Comparison of ENCODE assay signal across 8 cellular contexts in genomic region chr17:17959520-17960361, GRCh38. TPM values are rescaled to one million over a fixed set of nuclear protein-coding genes. Genes with fewer than 3 reads are reported as not detected.
DNase-seq lines count a peak whose midpoint lies in the region; ATAC-seq and TF ChIP-seq lines count a peak whose summit lies in the region.

No MANE protein-coding gene starts in this region.

- 92% methylated on average over 7 of the region's 7 CpGs for WGBS in mammary epithelial cell (ENCODE audit: low coverage, missing lambda C conversion rate)
- WGBS in aorta, 2 donors = 19 to 21% methylated on average over 7 of the region's 7 CpGs

- no peak overlapping the region for H3K9ac ChIP-seq in mammary epithelial cell (ENCODE audit: insufficient read depth, low read length)

- H3K36me3 Mint-ChIP-seq in activated CD4-positive, alpha-beta T cell treated with anti-CD3 and anti-CD28 coated beads for 36 hours (ENCODE audit: low read depth) = peaks cover 10% of the 10 kb centered on the region
- H3K36me3 Mint-ChIP-seq in mesothelial cell of epicardium = peaks cover 23% of the 10 kb centered on the region

- H3K4me1 Mint-ChIP-seq in activated CD4-positive, alpha-beta T cell treated with anti-CD3 and anti-CD28 coated beads for 36 hours = peaks cover 69% of the 10 kb centered on the region
- H3K4me1 Mint-ChIP-seq in mesothelial cell of epicardium = peaks cover 51% of the 10 kb centered on the region

- no peaks in the 10 kb centered on the region for H3K27me3 Mint-ChIP-seq in activated CD4-positive, alpha-beta T cell treated with anti-CD3 and anti-CD28 coated beads for 36 hours
- H3K27me3 Mint-ChIP-seq in mesothelial cell of epicardium (ENCODE audit: low read depth) = no peaks in the 10 kb centered on the region

- H3K4me2 ChIP-seq in mammary epithelial cell (ENCODE audit: insufficient read depth, low read depth, low read length) = peak overlapping the region; percentile 68

- peak; percentile 61 for ATAC-seq in activated CD4-positive, alpha-beta T cell treated with anti-CD3 and anti-CD28 coated beads for 36 hours
- ATAC-seq in HG03439 (IDR thresholded peaks at IDR 0.05; ENCODE audit: unreplicated experiment) = peak; percentile 45
- peak; percentile 38 for ATAC-seq in aorta (ENCODE audit: low FRiP score)
- no peak for ATAC-seq in GM21786 (IDR thresholded peaks at IDR 0.05; ENCODE audit: unreplicated experiment)

- H3K4me1 ChIP-seq in mammary epithelial cell (ENCODE audit: insufficient read depth, low read length) (peaks cover 32% of the 10 kb centered on the region), aorta (ENCODE audit: control insufficient read depth in 1 of 2, insufficient read depth in 2 of 2, low read length in 2 of 2) (peaks cover 2 to 3% of the 10 kb centered on the region in 2 donors)

- H3K9me3 Mint-ChIP-seq in activated CD4-positive, alpha-beta T cell treated with anti-CD3 and anti-CD28 coated beads for 36 hours (ENCODE audit: low read depth) = peaks cover 2% of the 10 kb centered on the region
- H3K9me3 Mint-ChIP-seq in mesothelial cell of epicardium = no peaks in the 10 kb centered on the region

- H3K27ac ChIP-seq in mammary epithelial cell (ENCODE audit: insufficient read depth, low read depth, low read length) = peak overlapping the region; percentile 97
- peak overlapping the region; percentile 17 to 31 for H3K27ac ChIP-seq in aorta (ENCODE audit: low read depth in 1 of 2, low read length in 2 of 2)

- H3K27me3 ChIP-seq in mammary epithelial cell (ENCODE audit: insufficient read depth, low read length) (no peaks in the 10 kb centered on the region), aorta (ENCODE audit: control insufficient read depth in 1 of 2, insufficient read depth in 2 of 2, low read length in 1 of 2) (no peaks in the 10 kb centered on the region)

- H4K20me1 ChIP-seq in mammary epithelial cell (ENCODE audit: insufficient read depth, low read length) = no peaks in the 10 kb centered on the region

- dilution Hi-C loops in mammary epithelial cell (cut with HindIII; ENCODE audit: low sequenced_read_pairs) = no loop called here

- H3K4me3 ChIP-seq in mammary epithelial cell (replicated peaks in 1 of 3; ENCODE audit: insufficient read depth in 1 of 3, low read depth in 2 of 3, low read length in 3 of 3) = no peak overlapping the region
- no peak overlapping the region for H3K4me3 ChIP-seq in aorta (ENCODE audit: low read length in 2 of 2)

- peak; percentile 67 for DNase-seq in activated CD4-positive, alpha-beta T cell treated with anti-CD3 and anti-CD28 coated beads for 36 hours
- DNase-seq in activated CD4-positive, alpha-beta T cell treated with anti-CD3 and anti-CD28 coated beads for 1 hour = no peak
- no peak for DNase-seq in mammary epithelial cell
- no peak for DNase-seq in mesothelial cell of epicardium (ENCODE audit: low spot score in 2 of 2, unreplicated experiment in 2 of 2)
- DNase-seq in aorta = no peak
- no peak for DNase-seq in SKM-1 (lab: John Stamatoyannopoulos, UW; ENCODE audit: unreplicated experiment)

- no TSS peak for BruUV-seq in mammary epithelial cell (replicated peaks; lab: Mats Ljungman, UMichigan)

- H3K36me3 ChIP-seq in mammary epithelial cell (ENCODE audit: insufficient read depth, low read length) (peaks cover 2% of the 10 kb centered on the region), aorta (ENCODE audit: control insufficient read depth in 1 of 2, insufficient read depth in 2 of 2, low read length in 1 of 2) (no peaks in the 10 kb centered on the region)

- peaks cover 82% of the 10 kb centered on the region for H3K79me2 ChIP-seq in mammary epithelial cell (ENCODE audit: insufficient read depth, low read length)

- H3K4me3 Mint-ChIP-seq in activated CD4-positive, alpha-beta T cell treated with anti-CD3 and anti-CD28 coated beads for 36 hours = peak overlapping the region; percentile 71
- H3K4me3 Mint-ChIP-seq in mesothelial cell of epicardium = peak overlapping the region; percentile 33

- CTCF ChIA-PET in activated CD4-positive, alpha-beta T cell treated with anti-CD3 and anti-CD28 coated beads for 36 hours (lab: Charles Lee) = interaction anchor here (0.6 to 2.0 kb wide), 10 partner anchors 11 to 119 kb away, joined by 3 to 10 read pairs (median 4); partner anchors contain the start of genes DRC3 and TOM1L2
- CTCF ChIA-PET in mammary epithelial cell (lab: Charles Lee; ENCODE audit: low non-redundant PET) = interaction anchor here (0.6 to 0.7 kb wide), 2 partner anchors 40 to 224 kb away, joined by 4 to 9 read pairs; partner anchors contain the start of gene ALKBH5

- H2AFZ ChIP-seq in mammary epithelial cell (ENCODE audit: low read depth, low read length) = no peak overlapping the region

- intact Hi-C loops in activated CD4-positive, alpha-beta T cell treated with anti-CD3 and anti-CD28 coated beads for 36 hours (cut with DNase I, micrococcal nuclease) = loop anchor here in 1 of 2 experiments (1.0 to 5.0 kb wide), 5 partner anchors 128 to 1542 kb away; partner anchors contain the start of genes ALKBH5, DRG2, RAI1 and TRPV2
- intact Hi-C loops in mammary epithelial cell (cut with micrococcal nuclease) = loop anchor here (2.0 to 5.0 kb wide), 2 partner anchors 37 to 73 kb away; no protein-coding TSS in a partner anchor
- intact Hi-C loops in aorta (cut with DNase I) = no loop called here

- TF ChIP-seq CTCF in mammary epithelial cell (conservative IDR thresholded peaks at IDR 0.05 in 1 of 2, IDR thresholded peaks at IDR 0.05 in 1 of 2; ENCODE audit: extremely low read depth in 1 of 2, insufficient read depth in 1 of 2, low read depth in 1 of 2, low read length in 2 of 2) (no peak), mesothelial cell of epicardium (IDR thresholded peaks at IDR 0.05; ENCODE audit: unreplicated experiment) (no peak)

- in situ Hi-C loops in mammary epithelial cell (cut with MboI; ENCODE audit: low sequenced_read_pairs in 2 of 2) = no loop called here

- POLR2A ChIA-PET in activated CD4-positive, alpha-beta T cell treated with anti-CD3 and anti-CD28 coated beads for 36 hours (lab: Charles Lee) = interaction anchor here (0.6 to 2.6 kb wide), 3 partner anchors 8 to 55 kb away, joined by 3 to 19 read pairs (median 3); partner anchors contain the start of genes DRC3 and TOM1L2

- no peaks in the 10 kb centered on the region for H3K9me3 ChIP-seq in mammary epithelial cell (replicated peaks; ENCODE audit: insufficient read depth, low read length)
- H3K9me3 ChIP-seq in aorta (ENCODE audit: control insufficient read depth, low read length) = no peaks in the 10 kb centered on the region

- H3K27ac Mint-ChIP-seq in activated CD4-positive, alpha-beta T cell treated with anti-CD3 and anti-CD28 coated beads for 36 hours = peak overlapping the region; percentile 95
- H3K27ac Mint-ChIP-seq in mesothelial cell of epicardium = peak overlapping the region; percentile 90

RNA-seq across cellular contexts. Expression of gene TOM1L2, which starts 12.5 kb away (rescaled TPM):
- 10 to 100 TPM; 11.3 to 11.9 TPM for total RNA-seq in activated CD4-positive, alpha-beta T cell treated with anti-CD3 and anti-CD28 coated beads for 36 hours
- 10 to 100 TPM; 42.8 to 71.1 TPM for total RNA-seq in mammary epithelial cell
- polyA plus RNA-seq in mammary epithelial cell = 47.1 TPM
- 168 TPM for polyA minus RNA-seq in mammary epithelial cell
- total RNA-seq in mesothelial cell of epicardium = 122 to 126 TPM (median 123 TPM) in 3 replicates
- 10 to 100 TPM; 70.4 to 74.9 TPM for total RNA-seq in aorta
- polyA plus RNA-seq in aorta = 10 to 100 TPM; 11.9 to 39.1 TPM

RNA-seq across cellular contexts. Expression of gene DRC3, which starts 12.9 kb away (rescaled TPM):
- under 1 TPM; 0.11 to 0.18 TPM for total RNA-seq in activated CD4-positive, alpha-beta T cell treated with anti-CD3 and anti-CD28 coated beads for 36 hours
- total RNA-seq in mammary epithelial cell (1 to 10 TPM in 1 of 2 donors, under 1 TPM in 1; 0.85 to 1.0 TPM), mesothelial cell of epicardium (2.9 to 3.2 TPM (median 3.2 TPM) in 3 replicates), aorta (1 to 10 TPM; 2.0 to 2.8 TPM)
- polyA plus RNA-seq in mammary epithelial cell (0.67 TPM), aorta (1 to 10 TPM; 1.4 to 7.9 TPM)
- not detected for polyA minus RNA-seq in mammary epithelial cell
